Comparison of ENCODE assay signal across 31 cellular contexts in the genomic region with DNA sequence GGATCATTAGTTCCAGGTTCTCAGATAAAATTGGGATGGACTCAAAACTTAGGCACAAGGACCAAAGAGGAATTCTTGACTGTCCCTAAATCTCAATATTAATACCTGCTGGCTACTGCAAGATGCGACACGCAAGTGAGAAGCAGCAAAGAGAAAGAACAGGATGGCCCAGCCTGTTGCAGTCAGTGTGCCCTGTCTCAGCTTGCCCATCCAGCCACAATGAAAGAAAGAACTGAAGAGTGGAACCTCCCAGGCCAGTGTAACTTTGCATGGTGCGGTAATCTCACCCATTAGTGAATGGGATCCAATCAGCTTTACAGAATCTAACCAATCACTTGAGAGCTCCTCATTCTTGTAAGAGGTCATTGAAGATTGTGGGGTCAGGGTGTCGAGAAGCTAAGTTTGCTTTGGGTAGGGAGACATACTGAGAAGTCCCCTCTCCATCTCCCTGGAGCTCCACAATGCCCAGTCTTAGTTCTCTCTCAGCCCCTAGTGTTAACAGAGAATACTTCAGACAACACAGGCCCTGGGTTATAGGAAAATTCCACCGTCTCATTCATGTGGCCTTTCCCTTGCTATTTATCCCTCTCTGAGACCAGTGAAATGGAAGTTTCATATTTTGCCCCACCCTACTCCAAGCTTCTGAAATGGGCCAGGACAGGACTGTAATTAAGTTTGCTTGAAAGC. TPM values are rescaled to one million over a fixed set of nuclear protein-coding genes. Genes with fewer than 3 reads are reported as not detected.
A peak's percentile ranks its signal among the peaks of the same experiment; 100 is the strongest.
DNase-seq lines count a peak whose midpoint lies in the region; ATAC-seq, FAIRE-seq and TF ChIP-seq lines count a peak whose summit lies in the region.
"Had no signal": no experiment of that assay in that cellular context is flagged by ENCODE, and none has a peak within 500 bp of the region (broad histone marks: within the 10 kb centered on the region; RNA-seq: fewer than 3 reads in every experiment).

No MANE protein-coding gene starts in this region.

- no peak for DNase-seq in HepG2 (ENCODE audit: low spot score)
- DNase-seq in right lobe of liver, result no peak
- DNase-seq in T-helper 17 cell, result no peak
- no peak for DNase-seq in esophagus squamous epithelium (lab: John Stamatoyannopoulos, UW)
- no peak for DNase-seq in CD14-positive monocyte (ENCODE audit: low spot score)
- DNase-seq in GM19240 (ENCODE audit: insufficient read length, low spot score), result no peak
- no peak for DNase-seq in DMS153 treated with DMSO at 0.1 percent for 48 hours (lab: John Stamatoyannopoulos, UW; ENCODE audit: unreplicated experiment)
- DNase-seq: 8988T; activated CD4-positive, CD25-positive, alpha-beta regulatory T cell treated with anti-CD3 and anti-CD28 coated beads, Interleukin-2, amount 50 U/mL, for 72 hours; activated effector memory CD4-positive, alpha-beta T cell treated with Interleukin-2 at 50 U/mL for 16 hours; activated T-cell treated with anti-CD3 and anti-CD28 coated beads for 4 hours; aorta; caudate nucleus; CD4-positive, alpha-beta T cell; EL; Karpas-422; left lung; naive B cell; NCI-H2171; NCI-H524; NK-92 treated with Interleukin-12 subunit alpha and Interleukin-12 subunit beta, amount 100 ng/mL, for 24 hours; psoas muscle; SIG-M5; T-cell had no signal

- no peaks in the 10 kb centered on the region for H4K20me1 ChIP-seq in HepG2 (ENCODE audit: insufficient read depth, low read length)

- H3K4me3 ChIP-seq in HepG2 (replicated peaks in 1 of 3; ENCODE audit: insufficient read depth in 1 of 3, low read depth in 2 of 3, low read length in 3 of 3) (no peak overlapping the region), right lobe of liver (no peak overlapping the region), esophagus squamous epithelium (no peak overlapping the region)
- H3K4me3 ChIP-seq: HAP-1, left lung, psoas muscle had no signal

- ATAC-seq in HepG2, result 0 out of 3 replicates have a peak, but pooled peaks have one; percentile 53
- no peak for ATAC-seq in right lobe of liver
- ATAC-seq in T-helper 17 cell, result no peak
- ATAC-seq in GM21528 (IDR thresholded peaks at IDR 0.05; ENCODE audit: low FRiP score, unreplicated experiment), result no peak
- ATAC-seq: left lung, Panc1, psoas muscle, T-cell had no signal

- POLR2A ChIA-PET in HepG2 (lab: Yijun Ruan, JAX), result no interaction called here

- no peak for TF ChIP-seq CTCF in HepG2 (CRISPR knock-in tag; IDR thresholded peaks at IDR 0.05)
- TF ChIP-seq CTCF in right lobe of liver (IDR thresholded peaks at IDR 0.05), result no peak
- TF ChIP-seq CTCF in esophagus squamous epithelium (IDR thresholded peaks at IDR 0.05), result peak in 2 of 6 experiments; percentile 10 to 26
- TF ChIP-seq CTCF in CD14-positive monocyte (IDR thresholded peaks at IDR 0.05), result no peak

- no peak overlapping the region for H3K4me2 ChIP-seq in HepG2 (ENCODE audit: low read depth, low read length)

- H3K27me3 ChIP-seq in HepG2 (ENCODE audit: control insufficient read depth in 1 of 2, insufficient read depth in 2 of 2, low read length in 2 of 2), result no peaks in the 10 kb centered on the region
- H3K27me3 ChIP-seq in right lobe of liver, result no peaks in the 10 kb centered on the region
- no peaks in the 10 kb centered on the region for H3K27me3 ChIP-seq in esophagus squamous epithelium
- H3K27me3 ChIP-seq: left lung had no signal

- in situ Hi-C loops in HepG2 (cut with HindIII; ENCODE audit: extremely low pct_ligation_motif_present, low pct_unique_long_range_greater_than_20kb), result no loop called here

- CTCF ChIA-PET in HepG2 (lab: Yijun Ruan, JAX; ENCODE audit: low intra/inter-chr PET ratio, low total read pairs), result no interaction called here

- H3K9me3 ChIP-seq in HepG2 (ENCODE audit: low read length), result no peaks in the 10 kb centered on the region
- no peaks in the 10 kb centered on the region for H3K9me3 ChIP-seq in right lobe of liver
- no peaks in the 10 kb centered on the region for H3K9me3 ChIP-seq in T-helper 17 cell (ENCODE audit: control insufficient read depth, low read length, poor library complexity, severe bottlenecking)
- no peaks in the 10 kb centered on the region for H3K9me3 ChIP-seq in esophagus squamous epithelium
- H3K9me3 ChIP-seq: HAP-1, left lung, neutrophil, psoas muscle had no signal

- no peak for TF ChIP-seq EP300 in HepG2 (IDR thresholded peaks at IDR 0.05; ENCODE audit: low read depth in 2 of 2, low read length in 2 of 2)
- no peak for TF ChIP-seq EP300 in HepG2 (CRISPR knock-in tag; IDR thresholded peaks at IDR 0.05; ENCODE audit: borderline replicate concordance)

- H3K9ac ChIP-seq in HepG2 (ENCODE audit: insufficient read depth, low read depth, low read length), result no peak overlapping the region

- intact Hi-C loops in HepG2 (cut with micrococcal nuclease; ENCODE audit: unreplicated experiment), result no loop called here
- intact Hi-C loops in right lobe of liver (cut with DNase I), result no loop called here
- intact Hi-C loops in esophagus squamous epithelium (cut with DNase I), result no loop called here
- intact Hi-C loops in CD14-positive monocyte (cut with micrococcal nuclease), result loop anchor here in 1 of 2 donors (5.0 kb wide), 1 partner anchor 39 kb away; no protein-coding TSS in a partner anchor

- no peak for TF ChIP-seq RAD21 in HepG2 (CRISPR knock-in tag; IDR thresholded peaks at IDR 0.05)

- no peak overlapping the region for H2AFZ ChIP-seq in HepG2 (ENCODE audit: low read length)

- H3K79me2 ChIP-seq in HepG2 (ENCODE audit: insufficient read depth, low read length), result no peaks in the 10 kb centered on the region

- no peaks in the 10 kb centered on the region for H3K4me1 ChIP-seq in HepG2 (ENCODE audit: insufficient read depth, low read length)
- no peaks in the 10 kb centered on the region for H3K4me1 ChIP-seq in right lobe of liver
- peaks cover 9 to 63% (median 44%) of the 10 kb centered on the region in 3 donors for H3K4me1 ChIP-seq in esophagus squamous epithelium

- H3K27me3 Mint-ChIP-seq in T-helper 17 cell (no peaks in the 10 kb centered on the region), CD14-positive monocyte (ENCODE audit: low read depth in 3 of 3) (peaks cover 0 to 7% (median 4%) of the 10 kb centered on the region in 3 donors)
- H3K27me3 Mint-ChIP-seq: activated naive CD8-positive, alpha-beta T cell; CD4-positive, alpha-beta T cell; naive B cell; stimulated activated naive CD8-positive, alpha-beta T cell treated with anti-CD3 and anti-CD28 coated beads, Interleukin-15, Interleukin-2, amounts not matched to agents 100 ng/mL and 50 ng/mL, for 24 hours; T-cell had no signal

- H3K4me1 Mint-ChIP-seq in T-helper 17 cell (peaks cover 37% of the 10 kb centered on the region), CD14-positive monocyte (peaks cover 36% of the 10 kb centered on the region)

- H3K36me3 Mint-ChIP-seq in T-helper 17 cell (ENCODE audit: low read depth) (peaks cover 2% of the 10 kb centered on the region), CD14-positive monocyte (no peaks in the 10 kb centered on the region)
- H3K36me3 Mint-ChIP-seq: activated naive CD8-positive, alpha-beta T cell; mesothelial cell of epicardium; naive B cell; T-cell had no signal

- 3% methylated on average over 5 of the region's 5 CpGs for WGBS in HepG2 (ENCODE audit: low lambda C conversion rate)
- 82% methylated on average over 5 of the region's 5 CpGs for WGBS in right lobe of liver (ENCODE audit: insufficient coverage, low coverage, low lambda C conversion rate, missing lambda C conversion rate)
- WGBS in esophagus squamous epithelium, 2 donors, result 43 to 65% methylated on average over 5 of the region's 5 CpGs

- no peak overlapping the region for H3K27ac ChIP-seq in HepG2 (ENCODE audit: extremely low read length, insufficient read depth, low read length)
- H3K27ac ChIP-seq in right lobe of liver, result no peak overlapping the region
- peak overlapping the region; percentile 53 to 89 (median 71) for H3K27ac ChIP-seq in esophagus squamous epithelium
- H3K27ac ChIP-seq: left lung, neutrophil, psoas muscle had no signal

- H3K27ac Mint-ChIP-seq in T-helper 17 cell, result peak overlapping the region; percentile 24
- no peak overlapping the region for H3K27ac Mint-ChIP-seq in CD14-positive monocyte
- H3K27ac Mint-ChIP-seq: activated naive CD8-positive, alpha-beta T cell; CD4-positive, alpha-beta T cell; mesothelial cell of epicardium; stimulated activated naive CD8-positive, alpha-beta T cell treated with anti-CD3 and anti-CD28 coated beads, Interleukin-15, Interleukin-2, amounts not matched to agents 100 ng/mL and 50 ng/mL, for 24 hours; T-cell had no signal

- no peak for FAIRE-seq in HepG2 (lab: Jason Lieb, UNC)

- no peak for TF ChIP-seq POLR2A in HepG2 (IDR thresholded peaks at IDR 0.05; ENCODE audit: insufficient read depth in 1 of 2, low read depth in 2 of 2, low read length in 2 of 2)
- no peak for TF ChIP-seq POLR2A in right lobe of liver (IDR thresholded peaks at IDR 0.05)
- no peak for TF ChIP-seq POLR2A in esophagus squamous epithelium (IDR thresholded peaks at IDR 0.05)

- H3K4me3 Mint-ChIP-seq in T-helper 17 cell (peak overlapping the region; percentile 34), CD14-positive monocyte (no peak overlapping the region)
- H3K4me3 Mint-ChIP-seq: activated naive CD8-positive, alpha-beta T cell; CD4-positive, alpha-beta T cell; mesothelial cell of epicardium; stimulated activated naive CD8-positive, alpha-beta T cell treated with anti-CD3 and anti-CD28 coated beads, Interleukin-15, Interleukin-2, amounts not matched to agents 100 ng/mL and 50 ng/mL, for 24 hours; T-cell had no signal

- BruUV-seq in HepG2 (replicated peaks; lab: Mats Ljungman, UMichigan), result no TSS peak

- H3K9me3 Mint-ChIP-seq in CD14-positive monocyte, result peaks cover 0 to 2% (median 0%) of the 10 kb centered on the region in 7 donors
- H3K9me3 Mint-ChIP-seq: CD4-positive, alpha-beta T cell; mesothelial cell of epicardium; naive B cell; stimulated activated naive CD8-positive, alpha-beta T cell treated with anti-CD3 and anti-CD28 coated beads, Interleukin-15, Interleukin-2, amounts not matched to agents 100 ng/mL and 50 ng/mL, for 24 hours; T-cell had no signal

- no peaks in the 10 kb centered on the region for H3K36me3 ChIP-seq in HepG2 (replicated peaks in 1 of 2; ENCODE audit: control insufficient read depth in 1 of 2, insufficient read depth in 2 of 2, low read length in 2 of 2)
- H3K36me3 ChIP-seq in right lobe of liver, result no peaks in the 10 kb centered on the region
- no peaks in the 10 kb centered on the region for H3K36me3 ChIP-seq in esophagus squamous epithelium
- H3K36me3 ChIP-seq: HAP-1, left lung, neutrophil had no signal

RNA-seq across cellular contexts. Expression of a gene that starts 3.2 kb away (rescaled TPM):
- total RNA-seq in HepG2 (2016; rRNA removed; fragmentation: Illumina TruSeq; extraction: Trizol) (not detected in 2 replicates), right lobe of liver (1 to 10 TPM; 1.3 to 6.3 (median 3.0) TPM), T-helper 17 cell (10 to 100 TPM; 25.3 to 31.8 TPM), esophagus squamous epithelium (10 to 100 TPM; 11.2 to 22.3 (median 18.9) TPM)
- total RNA-seq in HepG2 (2016; cell fraction: cytosol; rRNA removed; fragmentation: Illumina TruSeq; extraction: Trizol; ENCODE audit: low read depth), result not detected in 2 replicates
- not detected in 2 replicates for total RNA-seq in HepG2 (2016; cell fraction: insoluble cytoplasmic fraction; rRNA removed; fragmentation: Illumina TruSeq; extraction: Trizol)
- not detected in 2 replicates for total RNA-seq in HepG2 (2016; cell fraction: membrane; rRNA removed; fragmentation: Illumina TruSeq; extraction: Trizol)
- not detected in 2 replicates for total RNA-seq in HepG2 (2016; cell fraction: nucleus; rRNA removed; fragmentation: Illumina TruSeq; extraction: Trizol)
- polyA plus RNA-seq in HepG2 (2011; rRNA removed) (not detected in 2 replicates), CD14-positive monocyte (10 to 100 TPM; 27.0 to 32.8 TPM)
- polyA plus RNA-seq in HepG2 (2011; cell fraction: cytosol; rRNA removed), result not detected in 2 replicates
- not detected in 2 replicates for polyA plus RNA-seq in HepG2 (2011; cell fraction: nucleus; rRNA removed)
- not detected in 2 replicates for polyA plus RNA-seq in HepG2 (2012)
- not detected in 2 replicates for polyA plus RNA-seq in HepG2 (2016; cell fraction: cytosol; fragmentation: Illumina TruSeq; extraction: Trizol; ENCODE audit: low read depth)
- polyA plus RNA-seq in HepG2 (2016; cell fraction: insoluble cytoplasmic fraction; fragmentation: Illumina TruSeq; extraction: Trizol; ENCODE audit: low read depth), result not detected in 2 replicates
- polyA plus RNA-seq in HepG2 (2016; cell fraction: membrane; fragmentation: Illumina TruSeq; extraction: Trizol; ENCODE audit: low read depth), result not detected in 2 replicates
- not detected in 2 replicates for polyA plus RNA-seq in HepG2 (2016; cell fraction: nucleus; fragmentation: Illumina TruSeq; extraction: Trizol; ENCODE audit: insufficient read depth, low read depth)
- not detected in 2 replicates for polyA minus RNA-seq in HepG2 (2011; rRNA and poly(A)+ RNA removed; ENCODE audit: low replicate concordance)
- polyA minus RNA-seq in HepG2 (2011; cell fraction: cytosol; rRNA and poly(A)+ RNA removed), result not detected in 2 replicates
- not detected in 2 replicates for polyA minus RNA-seq in HepG2 (2011; cell fraction: nucleus; rRNA and poly(A)+ RNA removed)

Comparison
In these comparisons a context has a peak if more than half of its experiments do, and no peak if none do; other contexts are left out.
1. H3K27ac ChIP-seq: peak in esophagus squamous epithelium (4 of 4); none in HepG2 (single experiment) and right lobe of liver (0 of 3).